Comparison of ENCODE assay signal across 18 cellular contexts in the genomic region with DNA sequence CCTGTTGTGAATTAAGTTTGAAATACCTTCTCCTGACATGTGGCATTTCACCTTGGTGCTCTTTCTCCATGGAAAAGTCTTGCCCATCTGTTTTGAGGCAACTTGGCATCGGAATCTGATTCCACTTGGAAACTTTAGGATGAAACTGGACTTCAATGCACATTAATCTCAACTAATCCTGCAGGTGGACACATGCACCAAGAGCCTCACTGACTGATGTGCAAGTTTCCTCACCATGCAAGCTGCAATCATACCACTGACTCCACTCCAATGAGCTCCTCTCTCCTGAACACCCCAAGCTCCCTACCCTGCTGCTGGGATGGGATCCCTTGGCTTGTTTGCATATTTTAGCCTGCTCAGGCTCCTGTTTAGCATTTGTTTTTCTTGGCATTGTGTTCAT.
"Had no signal": no experiment of that assay in that cellular context is flagged by ENCODE, and none has a peak within 500 bp of the region (broad histone marks: within the 10 kb centered on the region; RNA-seq: fewer than 3 reads in every experiment).

No MANE protein-coding gene starts in this region.

- H3K36me3 ChIP-seq: colonic mucosa, gastrocnemius medialis, heart right ventricle, sigmoid colon, stomach had no signal

- H3K9me3 ChIP-seq: colonic mucosa, gastrocnemius medialis, heart right ventricle, mucosa of descending colon, stomach had no signal

- H3K27ac ChIP-seq: colonic mucosa, gastrocnemius medialis, heart right ventricle, sigmoid colon, skin epidermis, stomach had no signal

- H3K27me3 ChIP-seq: colonic mucosa, gastrocnemius medialis, heart right ventricle, sigmoid colon, stomach had no signal

- FAIRE-seq: islet of Langerhans, urothelium cell line had no signal

- DNase-seq: colonic mucosa; dermis blood vessel endothelial cell; gastrocnemius medialis; heart right ventricle; hypothalamus; kidney glomerular epithelial cell; mammary epithelial cell; mucosa of descending colon; naive thymus-derived CD8-positive, alpha-beta T cell; posterior cingulate gyrus; sigmoid colon; stimulated activated CD4-positive, alpha-beta T cell treated with anti-CD3 and anti-CD28 coated beads, Interleukin-12 subunit alpha, Interleukin-12 subunit beta, amount 100 ng/mL, for 4 hours; stimulated activated naive CD4-positive, alpha-beta T cell; stomach; substantia nigra had no signal

- H3K4me3 ChIP-seq: colonic mucosa, gastrocnemius medialis, heart right ventricle, mucosa of descending colon, sigmoid colon, skin epidermis, stomach had no signal

- H3K4me1 ChIP-seq: colonic mucosa, gastrocnemius medialis had no signal
